1 cellular context compared by ENCODE assay signal in genomic region chr4:125187221-125187620, GRCh38.
TF ChIP-seq lines count a peak whose summit lies in the region.

No MANE protein-coding gene starts in this region.

TF ChIP-seq in SK-N-SH, 30 proteins besides CTCF, POLR2A, EP300 and RAD21 (continued from another document):
- no peak for TF ChIP-seq GATA2 (CRISPR knock-in tag; IDR thresholded peaks at IDR 0.05)
- TF ChIP-seq RXRA (IDR thresholded peaks at IDR 0.05; ENCODE audit: borderline replicate concordance, low read depth), result no peak
- TF ChIP-seq RFX5 (IDR thresholded peaks at IDR 0.05; ENCODE audit: low read length), result no peak
- no peak for TF ChIP-seq MXI1 (IDR thresholded peaks at IDR 0.05; ENCODE audit: low read depth, low read length)
- no peak for TF ChIP-seq REST (IDR thresholded peaks at IDR 0.05; ENCODE audit: low read depth, low read length)
- no peak for TF ChIP-seq TEAD4 (IDR thresholded peaks at IDR 0.05; ENCODE audit: borderline replicate concordance, insufficient read depth)
